17 cellular contexts compared by ENCODE assay signal in the genomic region with DNA sequence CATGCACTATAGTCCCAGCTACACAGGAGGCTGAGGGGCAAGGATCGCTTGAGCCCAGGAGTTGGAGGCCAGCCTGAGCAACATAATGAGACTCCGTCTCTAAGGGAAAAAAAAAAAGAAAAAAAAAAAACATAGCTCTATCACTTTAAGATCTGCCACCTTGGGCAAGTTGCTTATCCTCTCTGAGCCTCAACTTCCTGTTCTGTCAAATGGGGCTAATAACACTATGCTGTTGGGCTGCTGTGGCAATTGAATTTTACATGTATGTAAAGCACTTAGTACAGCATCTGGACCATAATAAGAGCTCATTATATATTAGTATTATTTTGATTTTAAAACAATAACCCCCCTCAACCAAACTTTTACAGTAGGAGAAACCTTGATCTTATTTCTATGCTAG.
DNase-seq lines count a peak whose midpoint lies in the region; ATAC-seq and FAIRE-seq lines count a peak whose summit lies in the region.
"Had no signal": no experiment of that assay in that cellular context is flagged by ENCODE, and none has a peak within 500 bp of the region (broad histone marks: within the 10 kb centered on the region; RNA-seq: fewer than 3 reads in every experiment).

No MANE protein-coding gene starts in this region.

- no peak overlapping the region for H4K8ac ChIP-seq in trophoblast cell (ENCODE audit: low read depth, low read length)

- no peak overlapping the region for H3K4me3 Mint-ChIP-seq in activated naive CD8-positive, alpha-beta T cell
- no peak overlapping the region for H3K4me3 Mint-ChIP-seq in activated naive CD8-positive, alpha-beta T cell treated with anti-CD3 and anti-CD28 coated beads for 36 hours
- H3K4me3 Mint-ChIP-seq in T-helper 17 cell = peak overlapping the region; percentile 68
- H3K4me3 Mint-ChIP-seq in effector memory CD8-positive, alpha-beta T cell = peak overlapping the region; percentile 64 to 72

- H3K4me3 ChIP-seq in small intestine (ENCODE audit: low read depth in 1 of 2, low read length in 2 of 2) (no peak overlapping the region), trophoblast cell (ENCODE audit: low read depth, low read length) (no peak overlapping the region)
- H3K4me3 ChIP-seq: GM23248 had no signal

- H3K36me3 Mint-ChIP-seq in activated naive CD8-positive, alpha-beta T cell = peaks cover 2% of the 10 kb centered on the region
- peaks cover 12% of the 10 kb centered on the region for H3K36me3 Mint-ChIP-seq in activated naive CD8-positive, alpha-beta T cell treated with anti-CD3 and anti-CD28 coated beads for 36 hours
- H3K36me3 Mint-ChIP-seq in T-helper 17 cell (ENCODE audit: low read depth) = no peaks in the 10 kb centered on the region
- peaks cover 11% of the 10 kb centered on the region for H3K36me3 Mint-ChIP-seq in effector memory CD8-positive, alpha-beta T cell (ENCODE audit: insufficient read depth)

- H3K4ac ChIP-seq in trophoblast cell (ENCODE audit: low read depth, low read length) = no peak overlapping the region

- FAIRE-seq in small intestine (lab: Jason Lieb, UNC) = no peak

- H3K23ac ChIP-seq in trophoblast cell (ENCODE audit: low read length) = no peak overlapping the region

- H3K18ac ChIP-seq in trophoblast cell (ENCODE audit: low read length) = no peak overlapping the region

- H3K27ac ChIP-seq in small intestine (ENCODE audit: low read depth in 1 of 2, low read length in 1 of 2) (no peak overlapping the region), trophoblast cell (ENCODE audit: low read depth, low read length) (no peak overlapping the region)
- H3K27ac ChIP-seq: GM23248 had no signal

- H3K9me3 ChIP-seq in T-helper 17 cell (ENCODE audit: control insufficient read depth, low read length, poor library complexity, severe bottlenecking) (no peaks in the 10 kb centered on the region), small intestine (ENCODE audit: control insufficient read depth, low read depth) (no peaks in the 10 kb centered on the region), trophoblast cell (ENCODE audit: insufficient read depth, low read depth, low read length) (no peaks in the 10 kb centered on the region)

- H2BK5ac ChIP-seq in trophoblast cell (ENCODE audit: low read depth, low read length, poor library complexity) = no peak overlapping the region

- H3K79me1 ChIP-seq in trophoblast cell (ENCODE audit: low read length) = no peaks in the 10 kb centered on the region

- H3K4me2 ChIP-seq in trophoblast cell (ENCODE audit: low read length) = no peak overlapping the region

- H3K79me2 ChIP-seq in trophoblast cell (ENCODE audit: control insufficient read depth, insufficient read depth, low read length, poor library complexity) = no peaks in the 10 kb centered on the region

- H3K14ac ChIP-seq in trophoblast cell (ENCODE audit: low read length) = no peak overlapping the region

- H3K27ac Mint-ChIP-seq in activated naive CD8-positive, alpha-beta T cell = peak overlapping the region; percentile 51
- no peak overlapping the region for H3K27ac Mint-ChIP-seq in activated naive CD8-positive, alpha-beta T cell treated with anti-CD3 and anti-CD28 coated beads for 36 hours
- H3K27ac Mint-ChIP-seq in T-helper 17 cell = peak overlapping the region; percentile 70
- H3K27ac Mint-ChIP-seq in effector memory CD8-positive, alpha-beta T cell = peak overlapping the region; percentile 90

- H3K27me3 ChIP-seq in small intestine (ENCODE audit: control insufficient read depth in 2 of 2, insufficient read depth in 2 of 2, low read length in 2 of 2) = no peaks in the 10 kb centered on the region
- H3K27me3 ChIP-seq in trophoblast cell (ENCODE audit: insufficient read depth, low read length) = no peaks in the 10 kb centered on the region

- no peak overlapping the region for H2BK12ac ChIP-seq in trophoblast cell (ENCODE audit: low read length)

- H3K36me3 ChIP-seq in small intestine (ENCODE audit: control insufficient read depth in 2 of 2, insufficient read depth in 2 of 2, low read length in 2 of 2) = no peaks in the 10 kb centered on the region
- H3K36me3 ChIP-seq in trophoblast cell (ENCODE audit: control insufficient read depth in 1 of 2, insufficient read depth in 2 of 2, low read length in 2 of 2) = no peaks in the 10 kb centered on the region

- H4K91ac ChIP-seq in trophoblast cell (ENCODE audit: low read depth, low read length) = no peak overlapping the region

- 85 to 92% (median 86%) methylated on average over 2 of the region's 2 CpGs for WGBS in small intestine, 3 donors
- WGBS in trophoblast cell (ENCODE audit: extremely low coverage, insufficient coverage, insufficient read length) = no CpG with 5 or more reads among the region's 2 CpGs

- no peak overlapping the region for H2BK120ac ChIP-seq in trophoblast cell (ENCODE audit: insufficient read depth, low read length, poor library complexity)

- H3K4me1 ChIP-seq in small intestine (ENCODE audit: control insufficient read depth in 2 of 2, insufficient read depth in 1 of 2, low read depth in 1 of 2, low read length in 1 of 2) (no peaks in the 10 kb centered on the region), trophoblast cell (ENCODE audit: control insufficient read depth in 1 of 2, insufficient read depth in 2 of 2, low read length in 2 of 2) (no peaks in the 10 kb centered on the region)

- peak; percentile 60 for ATAC-seq in T-helper 17 cell
- peak; percentile 80 for ATAC-seq in effector memory CD8-positive, alpha-beta T cell (replicated peaks)

- no peaks in the 10 kb centered on the region for H3K9me3 Mint-ChIP-seq in activated naive CD8-positive, alpha-beta T cell (ENCODE audit: low read depth)
- peaks cover 1% of the 10 kb centered on the region for H3K9me3 Mint-ChIP-seq in activated naive CD8-positive, alpha-beta T cell treated with anti-CD3 and anti-CD28 coated beads for 36 hours
- H3K9me3 Mint-ChIP-seq in effector memory CD8-positive, alpha-beta T cell = no peaks in the 10 kb centered on the region

- no peak for DNase-seq in activated naive CD8-positive, alpha-beta T cell treated with anti-CD3 and anti-CD28 coated beads for 36 hours
- no peak for DNase-seq in T-helper 17 cell
- DNase-seq in effector memory CD8-positive, alpha-beta T cell = peak in 2 of 3 experiments; percentile 8 to 12
- DNase-seq in small intestine = peak; percentile 18
- no peak for DNase-seq in trophoblast cell
- DNase-seq in activated CD4-positive, alpha-beta T cell treated with anti-CD3 and anti-CD28 coated beads, Interleukin-2, amount 50 U/mL, for 48 hours = no peak
- no peak for DNase-seq in NCI-H1694 treated with DMSO at 0.1 percent for 48 hours (lab: John Stamatoyannopoulos, UW)
- DNase-seq: AML-193, DMS79 treated with DMSO at 0.1 percent for 48 hours, GM23248, HCEC 1CT, KG1, NCI-H1048, NCI-H1436 treated with DMSO at 0.1 percent for 48 hours, NCI-H2081, NCI-H748 treated with DMSO at 0.1 percent for 48 hours had no signal

- H3K27me3 Mint-ChIP-seq in activated naive CD8-positive, alpha-beta T cell = no peaks in the 10 kb centered on the region
- no peaks in the 10 kb centered on the region for H3K27me3 Mint-ChIP-seq in activated naive CD8-positive, alpha-beta T cell treated with anti-CD3 and anti-CD28 coated beads for 36 hours
- no peaks in the 10 kb centered on the region for H3K27me3 Mint-ChIP-seq in T-helper 17 cell
- H3K27me3 Mint-ChIP-seq in effector memory CD8-positive, alpha-beta T cell = no peaks in the 10 kb centered on the region

- H2AK5ac ChIP-seq in trophoblast cell (ENCODE audit: low read length) = no peak overlapping the region

- H2AFZ ChIP-seq in trophoblast cell (ENCODE audit: insufficient read depth, low read length, poor library complexity) = no peak overlapping the region
- H2AFZ ChIP-seq: GM23248 had no signal

- no peak overlapping the region for H3K9ac ChIP-seq in trophoblast cell (ENCODE audit: low read length)
- H3K9ac ChIP-seq: GM23248 had no signal

- peaks cover 23% of the 10 kb centered on the region for H3K4me1 Mint-ChIP-seq in activated naive CD8-positive, alpha-beta T cell (ENCODE audit: low read depth)
- H3K4me1 Mint-ChIP-seq in activated naive CD8-positive, alpha-beta T cell treated with anti-CD3 and anti-CD28 coated beads for 36 hours = peaks cover 6% of the 10 kb centered on the region
- peaks cover 19% of the 10 kb centered on the region for H3K4me1 Mint-ChIP-seq in T-helper 17 cell
- peaks cover 37 to 55% of the 10 kb centered on the region in 2 donors for H3K4me1 Mint-ChIP-seq in effector memory CD8-positive, alpha-beta T cell (ENCODE audit: low read depth in 2 of 2)

- no peak overlapping the region for H4K12ac ChIP-seq in trophoblast cell (ENCODE audit: low read depth, low read length)

Comparison
In these comparisons a context has a peak if more than half of its experiments do, and no peak if none do; other contexts are left out.
1. H3K4me3 Mint-ChIP-seq: peak in T-helper 17 cell (single experiment) and effector memory CD8-positive, alpha-beta T cell (2 of 2); none in activated naive CD8-positive, alpha-beta T cell (single experiment) and activated naive CD8-positive, alpha-beta T cell treated with anti-CD3 and anti-CD28 coated beads for 36 hours (single experiment).
2. DNase-seq: peak in effector memory CD8-positive, alpha-beta T cell (2 of 3) and small intestine (single experiment); none in activated naive CD8-positive, alpha-beta T cell treated with anti-CD3 and anti-CD28 coated beads for 36 hours (single experiment), T-helper 17 cell (0 of 3), trophoblast cell (0 of 2), activated CD4-positive, alpha-beta T cell treated with anti-CD3 and anti-CD28 coated beads, Interleukin-2, amount 50 U/mL, for 48 hours (0 of 2) and NCI-H1694 treated with DMSO at 0.1 percent for 48 hours (single experiment).